ENCODE assay signal across 24 cellular contexts in the genomic region with DNA sequence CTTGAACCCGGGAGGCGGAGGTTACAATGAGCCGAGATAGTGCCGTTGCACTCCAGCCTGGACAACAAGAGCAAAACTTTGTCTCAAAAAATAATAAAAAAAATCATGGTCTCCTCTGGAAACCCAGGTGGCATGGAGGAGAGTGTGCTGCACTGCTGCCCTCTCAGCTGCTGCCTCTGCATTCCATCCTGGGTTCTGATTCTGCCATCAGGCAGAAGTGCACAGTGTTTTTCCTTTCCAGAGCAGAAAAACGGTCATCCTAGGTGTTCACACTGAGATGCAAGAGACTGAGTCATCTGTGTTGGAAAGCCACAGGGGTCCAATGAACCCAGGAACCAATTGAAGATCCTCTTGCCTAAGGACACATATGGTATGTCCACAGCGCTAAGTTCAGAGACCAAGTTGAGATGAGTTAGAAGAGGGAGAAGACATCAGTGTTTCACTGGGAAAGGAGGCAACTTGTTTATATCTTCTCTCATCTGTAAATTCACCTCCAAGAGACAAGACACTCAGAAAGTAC.
DNase-seq lines count a peak whose midpoint lies in the region; ATAC-seq, FAIRE-seq and TF ChIP-seq lines count a peak whose summit lies in the region.
"Had no signal": no experiment of that assay in that cellular context is flagged by ENCODE, and none has a peak within 500 bp of the region (broad histone marks: within the 10 kb centered on the region; RNA-seq: fewer than 3 reads in every experiment).

No MANE protein-coding gene starts in this region.

- no peak overlapping the region for H2AFZ ChIP-seq in SK-N-SH (ENCODE audit: low read depth)

- no peak for FAIRE-seq in RCC 7860 (lab: Jason Lieb, UNC)
- FAIRE-seq: bronchial epithelial cell had no signal

- TF ChIP-seq POLR2A in esophagus muscularis mucosa (IDR thresholded peaks at IDR 0.05; ENCODE audit: low read depth) = no peak

- H3K9ac ChIP-seq in subcutaneous abdominal adipose tissue (ENCODE audit: low read length in 5 of 5) (no peak overlapping the region), SK-N-SH (no peak overlapping the region)
- H3K9ac ChIP-seq: KMS-11 had no signal

- peak; percentile 49 for DNase-seq in ELR (ENCODE audit: low read depth)
- peak; percentile 5 for DNase-seq in RCC 7860 (ENCODE audit: low spot score)
- no peak for DNase-seq in esophagus muscularis mucosa (ENCODE audit: extremely low spot score)
- no peak for DNase-seq in SK-N-SH
- no peak for DNase-seq in NCI-H128 (lab: John Stamatoyannopoulos, UW; ENCODE audit: unreplicated experiment)
- DNase-seq in nucleus accumbens (lab: John Stamatoyannopoulos, UW) = no peak
- DNase-seq: activated CD4-positive, alpha-beta T cell treated with anti-CD3 and anti-CD28 coated beads for 1 hour; activated naive CD4-positive, alpha-beta T cell treated with anti-CD3 and anti-CD28 coated beads, Interleukin-2, amount 50 U/mL, for 16 hours; DMS79 treated with DMSO at 0.1 percent for 48 hours; effector memory CD4-positive, alpha-beta T cell; gastrocnemius medialis; lower lobe of right lung; naive thymus-derived CD8-positive, alpha-beta T cell; NCI-H2029; NCI-H69; Peyer's patch; retina; stimulated activated CD4-positive, alpha-beta T cell treated with anti-CD3 and anti-CD28 coated beads, Interleukin-2, amount 100 ng/mL, for 48 hours; stimulated activated CD8-positive, alpha-beta memory T cell treated with anti-CD3 and anti-CD28 coated beads, Interleukin-4, amount 100 ng/mL, for 48 hours had no signal

- no peak for TF ChIP-seq EP300 in esophagus muscularis mucosa (IDR thresholded peaks at IDR 0.05)
- TF ChIP-seq EP300 in SK-N-SH (IDR thresholded peaks at IDR 0.05; ENCODE audit: borderline replicate concordance in 1 of 2, low read depth in 1 of 2, low read length in 1 of 2) = no peak

- H3K4me1 ChIP-seq in esophagus muscularis mucosa = peaks cover 29 to 40% (median 32%) of the 10 kb centered on the region in 4 donors
- H3K4me1 ChIP-seq in subcutaneous abdominal adipose tissue (ENCODE audit: control insufficient read depth in 5 of 5, insufficient read depth in 5 of 5, low read length in 5 of 5) = peaks cover 0 to 29% (median 19%) of the 10 kb centered on the region in 5 donors
- peaks cover 0 to 16% of the 10 kb centered on the region in 2 experiments; a peak in 1 of 4 replicates for H3K4me1 ChIP-seq in SK-N-SH (ENCODE audit: control insufficient read depth in 1 of 2, insufficient read depth in 2 of 2, low read depth in 1 of 2, low read length in 1 of 2)

- POLR2A ChIA-PET in SK-N-SH (lab: Yijun Ruan, JAX) = no interaction called here

- no peak for TF ChIP-seq RAD21 in SK-N-SH (IDR thresholded peaks at IDR 0.05; ENCODE audit: low read length)

- intact Hi-C loops in esophagus muscularis mucosa (cut with DNase I) = no loop called here

- CTCF ChIA-PET in SK-N-SH (lab: Yijun Ruan, JAX) = no interaction called here

- H4K20me1 ChIP-seq in SK-N-SH (ENCODE audit: insufficient read depth) = no peaks in the 10 kb centered on the region

- H3K36me3 ChIP-seq in esophagus muscularis mucosa (peaks cover 0 to 7% (median 0%) of the 10 kb centered on the region in 4 donors), subcutaneous abdominal adipose tissue (ENCODE audit: control insufficient read depth in 5 of 5, insufficient read depth in 5 of 5, low read length in 5 of 5) (peaks cover 4 to 24% (median 7%) of the 10 kb centered on the region in 5 donors), SK-N-SH (replicated peaks in 1 of 2; ENCODE audit: control insufficient read depth in 1 of 2, insufficient read depth in 2 of 2, low read length in 1 of 2) (no peaks in the 10 kb centered on the region)
- H3K36me3 ChIP-seq: gastrocnemius medialis, lower lobe of right lung, Peyer's patch had no signal

- no peaks in the 10 kb centered on the region for H3K27me3 ChIP-seq in esophagus muscularis mucosa
- no peaks in the 10 kb centered on the region for H3K27me3 ChIP-seq in subcutaneous abdominal adipose tissue (ENCODE audit: control insufficient read depth in 5 of 5, insufficient read depth in 4 of 5, low read length in 5 of 5)
- no peaks in the 10 kb centered on the region; the same call in 1 of the 2 replicates for H3K27me3 ChIP-seq in SK-N-SH (ENCODE audit: insufficient read depth)
- H3K27me3 ChIP-seq: gastrocnemius medialis, Peyer's patch had no signal

- H3K4me2 ChIP-seq in SK-N-SH = no peak overlapping the region; the same call in 1 of the 2 replicates
- H3K4me2 ChIP-seq: KMS-11 had no signal

- H3F3A ChIP-seq in SK-N-SH (replicated peaks; ENCODE audit: insufficient read depth) = peaks cover 48% of the 10 kb centered on the region

- H3K9me3 ChIP-seq in esophagus muscularis mucosa = no peaks in the 10 kb centered on the region
- no peaks in the 10 kb centered on the region for H3K9me3 ChIP-seq in subcutaneous abdominal adipose tissue (ENCODE audit: control insufficient read depth in 5 of 5, low read length in 5 of 5)
- no peaks in the 10 kb centered on the region for H3K9me3 ChIP-seq in SK-N-SH
- H3K9me3 ChIP-seq: gastrocnemius medialis, lower lobe of right lung, Peyer's patch had no signal

- ATAC-seq in GM18511 (IDR thresholded peaks at IDR 0.05; ENCODE audit: unreplicated experiment) = no peak
- ATAC-seq: gastrocnemius medialis; naive thymus-derived CD8-positive, alpha-beta T cell had no signal

- no peaks in the 10 kb centered on the region for H3K9me2 ChIP-seq in SK-N-SH

- H3K27ac ChIP-seq in esophagus muscularis mucosa (replicated peaks in 1 of 4) (peak overlapping the region; percentile 68 to 88 (median 76)), subcutaneous abdominal adipose tissue (ENCODE audit: low read depth, low read length) (peak overlapping the region; percentile 77), SK-N-SH (ENCODE audit: low read depth in 2 of 2, low read length in 1 of 2) (peak overlapping the region in 1 of 2 experiments; percentile 88; a peak in 2 of 4 replicates)
- H3K27ac ChIP-seq: C4-2B, KMS-11, lower lobe of right lung had no signal

- no peaks in the 10 kb centered on the region for H3K79me2 ChIP-seq in SK-N-SH (ENCODE audit: insufficient read depth)

- WGBS in esophagus muscularis mucosa = 95% methylated on average over 6 of the region's 6 CpGs
- WGBS in SK-N-SH (ENCODE audit: low lambda C conversion rate) = 49% methylated on average over 6 of the region's 6 CpGs

- no peak overlapping the region for H3K4me3 ChIP-seq in esophagus muscularis mucosa
- no peak overlapping the region for H3K4me3 ChIP-seq in subcutaneous abdominal adipose tissue (ENCODE audit: low read depth in 1 of 5, low read length in 5 of 5)
- H3K4me3 ChIP-seq in SK-N-SH (ENCODE audit: low read depth in 2 of 2, low read length in 1 of 2) = no peak overlapping the region
- H3K4me3 ChIP-seq: gastrocnemius medialis, lower lobe of right lung, Peyer's patch had no signal

- TF ChIP-seq CTCF in esophagus muscularis mucosa (IDR thresholded peaks at IDR 0.05) (no peak), SK-N-SH (IDR thresholded peaks at IDR 0.05) (no peak)

TF ChIP-seq in SK-N-SH, 30 proteins besides CTCF, POLR2A, EP300 and RAD21:
- TF ChIP-seq, protein P1, sequence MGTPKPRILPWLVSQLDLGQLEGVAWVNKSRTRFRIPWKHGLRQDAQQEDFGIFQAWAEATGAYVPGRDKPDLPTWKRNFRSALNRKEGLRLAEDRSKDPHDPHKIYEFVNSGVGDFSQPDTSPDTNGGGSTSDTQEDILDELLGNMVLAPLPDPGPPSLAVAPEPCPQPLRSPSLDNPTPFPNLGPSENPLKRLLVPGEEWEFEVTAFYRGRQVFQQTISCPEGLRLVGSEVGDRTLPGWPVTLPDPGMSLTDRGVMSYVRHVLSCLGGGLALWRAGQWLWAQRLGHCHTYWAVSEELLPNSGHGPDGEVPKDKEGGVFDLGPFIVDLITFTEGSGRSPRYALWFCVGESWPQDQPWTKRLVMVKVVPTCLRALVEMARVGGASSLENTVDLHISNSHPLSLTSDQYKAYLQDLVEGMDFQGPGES (IDR thresholded peaks at IDR 0.05; ENCODE audit: low read depth, low read length) = no peak
- TF ChIP-seq TCF12 (IDR thresholded peaks at IDR 0.05) (no peak), MEF2A (IDR thresholded peaks at IDR 0.05; ENCODE audit: borderline replicate concordance, low read depth) (no peak), RFX5 (IDR thresholded peaks at IDR 0.05; ENCODE audit: low read length) (no peak), NFIC (IDR thresholded peaks at IDR 0.05; ENCODE audit: borderline replicate concordance) (no peak), JUND (IDR thresholded peaks at IDR 0.05) (no peak), SMC3 (IDR thresholded peaks at IDR 0.05; ENCODE audit: low read depth, low read length) (no peak), ELF1 (IDR thresholded peaks at IDR 0.05) (no peak), POLR2AphosphoS5 (IDR thresholded peaks at IDR 0.05; ENCODE audit: low read depth, low read length) (no peak), GABPA (IDR thresholded peaks at IDR 0.05; ENCODE audit: low read depth) (no peak), MAX (IDR thresholded peaks at IDR 0.05; ENCODE audit: low read depth) (no peak), FOSL2 (IDR thresholded peaks at IDR 0.05; ENCODE audit: borderline replicate concordance, low read depth) (no peak), FOXM1 (IDR thresholded peaks at IDR 0.05; ENCODE audit: low read depth) (no peak), YY1 (IDR thresholded peaks at IDR 0.05; ENCODE audit: low read depth) (no peak), TAF1 (IDR thresholded peaks at IDR 0.05; ENCODE audit: borderline replicate concordance, low read depth, low read length) (no peak), RXRA (IDR thresholded peaks at IDR 0.05; ENCODE audit: borderline replicate concordance, low read depth) (no peak)

Comparison
In these comparisons a context has a peak if more than half of its experiments do, and no peak if none do; other contexts are left out.
1. DNase-seq: peak in ELR (single experiment) and RCC 7860 (single experiment); none in esophagus muscularis mucosa (single experiment), SK-N-SH (single experiment), NCI-H128 (single experiment) and nucleus accumbens (0 of 56).